ENCODE assay signal across 8 cellular contexts in the genomic region with DNA sequence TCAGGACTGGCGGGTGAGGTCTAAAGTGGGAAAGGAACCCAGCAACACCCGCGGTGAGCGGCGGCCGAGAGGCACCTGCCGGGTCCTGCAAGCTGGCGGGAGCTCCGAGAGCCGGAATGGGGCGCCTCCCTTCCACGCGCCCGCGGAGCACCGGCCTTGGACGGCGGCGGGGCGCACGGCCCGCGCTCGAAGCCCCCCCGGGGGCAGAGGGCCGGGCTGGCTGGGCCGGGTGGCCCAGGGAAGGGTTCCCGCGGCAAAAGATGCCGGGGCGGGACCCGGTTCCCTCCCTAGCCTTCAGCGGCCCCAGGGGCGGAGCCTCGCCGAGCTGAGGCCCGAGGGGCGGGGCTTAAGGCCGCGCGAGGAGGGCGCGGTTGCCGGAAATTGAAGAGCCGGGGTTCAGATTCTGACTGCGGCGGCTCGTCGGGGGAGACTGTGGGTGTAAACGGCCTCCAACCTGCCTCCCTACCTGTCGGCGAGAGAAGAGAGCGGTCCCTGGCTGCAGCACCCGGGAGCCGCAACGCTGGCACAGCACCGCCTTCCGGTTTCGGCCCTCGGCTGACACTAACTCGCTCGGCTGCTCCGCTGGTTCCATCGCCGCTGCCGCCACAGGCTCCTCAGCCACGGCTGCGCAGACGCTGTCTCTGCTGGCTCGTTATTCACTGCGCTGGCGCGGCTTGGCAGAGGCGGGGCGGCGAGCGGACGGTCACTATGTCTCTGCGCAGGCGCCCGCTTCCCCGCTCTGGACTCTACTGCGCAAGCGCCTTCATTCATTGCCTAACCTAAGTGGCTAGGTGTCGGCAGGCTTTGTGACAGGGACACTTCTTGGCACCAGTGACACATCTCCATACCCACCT. TPM values are rescaled to one million over a fixed set of nuclear protein-coding genes. Genes with fewer than 3 reads are reported as not detected.
A peak's percentile ranks its signal among the peaks of the same experiment; 100 is the strongest.
DNase-seq lines count a peak whose midpoint lies in the region; ATAC-seq, FAIRE-seq and TF ChIP-seq lines count a peak whose summit lies in the region.

A gene (minus strand): TSS at position 643 of the 854 bp plus-strand sequence. CDS start 51 bp downstream, at position 592.

- H3K9ac ChIP-seq in OCI-LY3 (ENCODE audit: low read length) (peak within 1 kb of the TSS; percentile 76), endothelial cell of umbilical vein (replicated peaks; ENCODE audit: extremely low read depth, insufficient read depth, low read length) (peak within 1 kb of the TSS; percentile 65)

- H3K9me3 ChIP-seq in OCI-LY3 (ENCODE audit: insufficient read depth, low read length) (no peaks in the 10 kb centered on the region), endothelial cell of umbilical vein (replicated peaks; ENCODE audit: control insufficient read depth, insufficient read depth, low read length) (no peaks in the 10 kb centered on the region), mononuclear cell (ENCODE audit: low read depth, low read length) (no peaks in the 10 kb centered on the region)

- FAIRE-seq in D721Med (lab: Jason Lieb, UNC) (no peak), endothelial cell of umbilical vein (lab: Jason Lieb, UNC) (peak; percentile 85)

- DNase-seq in D721Med (ENCODE audit: insufficient read length, low spot score) (peak; percentile 94), HuH-7 (ENCODE audit: low spot score) (peak; percentile 92), endothelial cell of umbilical vein (ENCODE audit: low read depth, low spot score) (peak; percentile 97)
- peak; percentile 96 for DNase-seq in activated CD8-positive, alpha-beta memory T cell treated with anti-CD3 and anti-CD28 coated beads, Interleukin-2, amount 50 U/mL, for 48 hours
- peak; percentile 92 to 94 for DNase-seq in stimulated activated CD8-positive, alpha-beta memory T cell treated with anti-CD3 and anti-CD28 coated beads, Interleukin-4, amount 100 ng/mL, for 1 hour (ENCODE audit: low read depth in 2 of 2, low spot score in 1 of 2)

- intact Hi-C loops in endothelial cell of umbilical vein (cut with micrococcal nuclease) = loop anchor here (1.0 to 10.0 kb wide), 6 partner anchors 27 to 106 kb away; a partner anchor contains a TSS

- H3K4me3 ChIP-seq in OCI-LY3 (ENCODE audit: low read length) = peak within 1 kb of the TSS; percentile 81
- H3K4me3 ChIP-seq in endothelial cell of umbilical vein (replicated peaks in 1 of 3; ENCODE audit: insufficient read depth in 1 of 3, low read depth in 1 of 3, low read length in 3 of 3) = peak within 1 kb of the TSS; percentile 79 to 96 (median 90)
- H3K4me3 ChIP-seq in mononuclear cell (ENCODE audit: low read length) = peak within 1 kb of the TSS; percentile 77

- ATAC-seq in GM21515 (IDR thresholded peaks at IDR 0.05; ENCODE audit: unreplicated experiment) = peak; percentile 86

- H2AFZ ChIP-seq in OCI-LY3 (ENCODE audit: low read depth, low read length) (peak within 1 kb of the TSS; percentile 78), endothelial cell of umbilical vein (ENCODE audit: low read depth, low read length) (peak within 1 kb of the TSS; percentile 75)

- H3K79me2 ChIP-seq in OCI-LY3 (ENCODE audit: low read length) = peaks cover 3% of the 10 kb centered on the region; the same call in 1 of the 2 replicates
- peaks cover 13% of the 10 kb centered on the region for H3K79me2 ChIP-seq in endothelial cell of umbilical vein (ENCODE audit: control insufficient read depth, insufficient read depth, low read length)

- H3K27me3 ChIP-seq in OCI-LY3 (ENCODE audit: low read depth, low read length) = no peaks in the 10 kb centered on the region
- no peaks in the 10 kb centered on the region for H3K27me3 ChIP-seq in endothelial cell of umbilical vein (ENCODE audit: control insufficient read depth in 2 of 2, insufficient read depth in 2 of 2, low read length in 2 of 2)
- no peaks in the 10 kb centered on the region for H3K27me3 ChIP-seq in mononuclear cell (ENCODE audit: insufficient read depth, low read length)

- dilution Hi-C loops in endothelial cell of umbilical vein (cut with MboI; ENCODE audit: extremely low pct_ligation_motif_present, low sequenced_read_pairs) = no loop called here

- TF ChIP-seq POLR2A in endothelial cell of umbilical vein (IDR thresholded peaks at IDR 0.05; ENCODE audit: low read depth, low read length) = peak; percentile 93

- H3K27ac ChIP-seq in OCI-LY3 (ENCODE audit: low read length) = peak within 1 kb of the TSS; percentile 82
- H3K27ac ChIP-seq in endothelial cell of umbilical vein (ENCODE audit: insufficient read depth, low read depth, low read length) = peak within 1 kb of the TSS; percentile 18

- TF ChIP-seq CTCF in D721Med (IDR thresholded peaks at IDR 0.05; ENCODE audit: insufficient read depth, missing control alignments) (no peak), OCI-LY3 (IDR thresholded peaks at IDR 0.05; ENCODE audit: low read depth, low read length) (no peak; the same call in 1 of the 2 replicates), endothelial cell of umbilical vein (IDR thresholded peaks at IDR 0.05; ENCODE audit: extremely low read depth in 1 of 2, insufficient read depth in 1 of 2, low read depth in 1 of 2, low read length in 2 of 2) (no peak)

- H3K9me1 ChIP-seq in endothelial cell of umbilical vein (replicated peaks; ENCODE audit: control insufficient read depth, extremely low read depth, insufficient read depth, low read length) = no peaks in the 10 kb centered on the region

- H3K36me3 ChIP-seq in OCI-LY3 (replicated peaks; ENCODE audit: low read depth, low read length) (peaks cover 16% of the 10 kb centered on the region), endothelial cell of umbilical vein (ENCODE audit: control insufficient read depth in 2 of 2, extremely low read depth in 1 of 2, insufficient read depth in 2 of 2, low read length in 2 of 2) (peaks cover 3 to 9% of the 10 kb centered on the region in 2 experiments)

- CTCF ChIA-PET in endothelial cell of umbilical vein (lab: Charles Lee) = interaction anchor here (0.6 to 1.6 kb wide), 5 partner anchors 10 to 77 kb away, joined by 3 to 5 read pairs (median 3); no protein-coding TSS in a partner anchor

- BruUV-seq in endothelial cell of umbilical vein (replicated peaks; lab: Mats Ljungman, UMichigan) = TSS peak; percentile 70

- POLR2A ChIA-PET in endothelial cell of umbilical vein (lab: Charles Lee) = interaction anchor here (0.8 kb wide), 1 partner anchor 8 kb away, joined by 3 read pairs; no protein-coding TSS in a partner anchor

- H4K20me1 ChIP-seq in OCI-LY3 (ENCODE audit: insufficient read depth, low read length) (no peaks in the 10 kb centered on the region), endothelial cell of umbilical vein (replicated peaks; ENCODE audit: control insufficient read depth, extremely low read depth, insufficient read depth, low read length) (no peaks in the 10 kb centered on the region)

- H3K4me1 ChIP-seq in OCI-LY3 (ENCODE audit: low read length) (peaks cover 11% of the 10 kb centered on the region), endothelial cell of umbilical vein (ENCODE audit: control insufficient read depth, extremely low read depth, insufficient read depth, low read length) (peaks cover 10% of the 10 kb centered on the region), mononuclear cell (ENCODE audit: insufficient read depth, low read length) (peaks cover 31% of the 10 kb centered on the region)

- H3K4me2 ChIP-seq in OCI-LY3 (ENCODE audit: low read length) = peak within 1 kb of the TSS; percentile 71
- peak within 1 kb of the TSS; percentile 98 for H3K4me2 ChIP-seq in endothelial cell of umbilical vein (ENCODE audit: insufficient read depth, low read length)

TF ChIP-seq in endothelial cell of umbilical vein, 7 proteins besides CTCF, POLR2A, EP300 and RAD21:
- TF ChIP-seq JUN (IDR thresholded peaks at IDR 0.05; ENCODE audit: borderline replicate concordance, insufficient read depth, insufficient read length, low read depth) = no peak
- TF ChIP-seq, protein P1, sequence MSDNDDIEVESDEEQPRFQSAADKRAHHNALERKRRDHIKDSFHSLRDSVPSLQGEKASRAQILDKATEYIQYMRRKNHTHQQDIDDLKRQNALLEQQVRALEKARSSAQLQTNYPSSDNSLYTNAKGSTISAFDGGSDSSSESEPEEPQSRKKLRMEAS (IDR thresholded peaks at IDR 0.05; ENCODE audit: insufficient read depth, insufficient read length) = no peak
- TF ChIP-seq EZH2 (IDR thresholded peaks at IDR 0.05; ENCODE audit: borderline replicate concordance, low read depth, low read length, severe bottlenecking) = no peak
- TF ChIP-seq MYC (IDR thresholded peaks at IDR 0.05; ENCODE audit: low read depth, low read length) = no peak
- TF ChIP-seq POLR2AphosphoS5 (IDR thresholded peaks at IDR 0.05; ENCODE audit: insufficient read depth, low read depth, low read length) = peak; percentile 99
- TF ChIP-seq FOS (IDR thresholded peaks at IDR 0.05; ENCODE audit: borderline replicate concordance, insufficient read depth, low read length) = no peak
- no peak for TF ChIP-seq GATA2 (IDR thresholded peaks at IDR 0.05; ENCODE audit: insufficient read depth, insufficient read length, low read depth, low read length)

RNA-seq across cellular contexts. Expression of the gene that starts here (rescaled TPM):
- 13.1 and 15.8 TPM in 2 replicates for total RNA-seq in endothelial cell of umbilical vein
- polyA plus RNA-seq in endothelial cell of umbilical vein = 15.4 and 17.1 TPM in 2 replicates
- polyA plus RNA-seq in endothelial cell of umbilical vein (2011; cell fraction: cytosol; rRNA removed) = 15.4 and 15.7 TPM in 2 replicates
- polyA plus RNA-seq in endothelial cell of umbilical vein (2011; cell fraction: nucleus; rRNA removed) = 5.3 and 7.6 TPM in 2 replicates
- polyA plus RNA-seq in endothelial cell of umbilical vein (2012) = 13.7 and 18.1 TPM in 2 replicates
- polyA minus RNA-seq in endothelial cell of umbilical vein = 14.0 and 18.2 TPM in 2 replicates
- polyA minus RNA-seq in endothelial cell of umbilical vein (2011; cell fraction: cytosol; rRNA and poly(A)+ RNA removed) = 8.9 TPM
- 5.9 and 8.8 TPM in 2 replicates for polyA minus RNA-seq in endothelial cell of umbilical vein (2011; cell fraction: nucleus; rRNA and poly(A)+ RNA removed)
- total RNA-seq in mononuclear cell = 5.1 TPM

Comparison
In these comparisons a context has a peak if more than half of its experiments do, and no peak if none do; other contexts are left out.
1. Peak in every context shown above with its lines: DNase-seq, ATAC-seq, H3K4me3 ChIP-seq and H3K27ac ChIP-seq.